In genomic region chr5:163357636-163358035, GRCh38 we compare ENCODE assay signal across 22 cellular contexts.
DNase-seq lines count a peak whose midpoint lies in the region; ATAC-seq, FAIRE-seq and TF ChIP-seq lines count a peak whose summit lies in the region.
"Had no signal": no experiment of that assay in that cellular context is flagged by ENCODE, and none has a peak within 500 bp of the region (broad histone marks: within the 10 kb centered on the region; RNA-seq: fewer than 3 reads in every experiment).

No MANE protein-coding gene starts in this region.

- WGBS in gastroesophageal sphincter (ENCODE audit: low coverage in 1 of 2), 2 donors = 46 to 80% methylated on average over 1 to 2 of the region's 2 CpGs

- ATAC-seq in DND-41 (ENCODE audit: insufficient read depth, low read depth) (peak; percentile 90), gastroesophageal sphincter (no peak)
- ATAC-seq: A549; CD8-positive, alpha-beta T cell; GM12878 had no signal

- H3K79me2 ChIP-seq in DND-41 (ENCODE audit: insufficient read depth, low read length) = no peaks in the 10 kb centered on the region
- no peaks in the 10 kb centered on the region for H3K79me2 ChIP-seq in MM.1S (ENCODE audit: low read length)

- no peak overlapping the region for H2AFZ ChIP-seq in DND-41 (ENCODE audit: low read depth, low read length)
- no peak overlapping the region for H2AFZ ChIP-seq in MM.1S (ENCODE audit: low read length)

- H3K9me2 ChIP-seq in MM.1S (replicated peaks; ENCODE audit: insufficient read depth, low read length) = no peaks in the 10 kb centered on the region

- H3F3A ChIP-seq in MM.1S (ENCODE audit: insufficient read depth, low read length) = peaks cover 5% of the 10 kb centered on the region; the same call in 1 of the 2 replicates

- DNase-seq in DND-41 = peak; percentile 48
- DNase-seq in MM.1S = peak; percentile 74
- peak; percentile 60 for DNase-seq in RPMI8226
- DNase-seq in renal cortical epithelial cell (ENCODE audit: low read depth) = peak; percentile 16
- DNase-seq in NCI-H1436 (lab: John Stamatoyannopoulos, UW) = no peak
- no peak for DNase-seq in GM12892 (ENCODE audit: insufficient read length)
- DNase-seq: AML-193; Caco-2; Calu3; CD4-positive, alpha-beta T cell; CD8-positive, alpha-beta T cell; DMS79 treated with DMSO at 0.1 percent for 48 hours; EL; GDM1 had no signal

- no peaks in the 10 kb centered on the region for H3K27me3 ChIP-seq in DND-41 (ENCODE audit: insufficient read depth, low read length, poor library complexity)
- no peaks in the 10 kb centered on the region for H3K27me3 ChIP-seq in MM.1S (replicated peaks; ENCODE audit: insufficient read depth, low read length)
- H3K27me3 ChIP-seq in gastroesophageal sphincter = no peaks in the 10 kb centered on the region
- H3K27me3 ChIP-seq: BLaER1 treated with 17β-estradiol and CSF1 and Interleukin-3, amounts not matched to agents 10 nM and 100 nM had no signal

- H3K4me3 ChIP-seq in DND-41 (ENCODE audit: low read depth in 1 of 2, low read length in 2 of 2) (no peak overlapping the region), MM.1S (ENCODE audit: low read length) (no peak overlapping the region), gastroesophageal sphincter (no peak overlapping the region)
- H3K4me3 ChIP-seq: A549; BLaER1 treated with 17β-estradiol and CSF1 and Interleukin-3, amounts not matched to agents 10 nM and 100 nM; GM12878 had no signal

- no peak overlapping the region for H3K4me2 ChIP-seq in DND-41 (ENCODE audit: insufficient read depth, low read length)
- H3K4me2 ChIP-seq in MM.1S (ENCODE audit: low read depth, low read length) = peak overlapping the region; percentile 36; the same call in 1 of the 2 replicates
- H3K4me2 ChIP-seq: A549; BLaER1 treated with 17β-estradiol and CSF1 and Interleukin-3, amounts not matched to agents 10 nM and 100 nM had no signal

- no peak for FAIRE-seq in GM12892 (lab: Jason Lieb, UNC)
- FAIRE-seq: A549, D721Med, GM12878, GM19239 had no signal

- H3K27ac ChIP-seq in DND-41 (ENCODE audit: low read length) (peak overlapping the region; percentile 32), MM.1S (ENCODE audit: low read length) (peak overlapping the region; percentile 56; the same call in 1 of the 2 replicates), gastroesophageal sphincter (no peak overlapping the region)
- H3K27ac ChIP-seq: 22Rv1; A549; BLaER1 treated with 17β-estradiol and CSF1 and Interleukin-3, amounts not matched to agents 10 nM and 100 nM; C4-2B had no signal

- TF ChIP-seq POLR2A in gastroesophageal sphincter (IDR thresholded peaks at IDR 0.05) = no peak
- no peak for TF ChIP-seq POLR2A in GM12892 (IDR thresholded peaks at IDR 0.05; ENCODE audit: low read depth, low read length)

- no peaks in the 10 kb centered on the region for H3K36me3 ChIP-seq in DND-41 (ENCODE audit: insufficient read depth, low read length)
- no peaks in the 10 kb centered on the region for H3K36me3 ChIP-seq in MM.1S (replicated peaks; ENCODE audit: insufficient read depth, low read length)
- H3K36me3 ChIP-seq in gastroesophageal sphincter = no peaks in the 10 kb centered on the region
- H3K36me3 ChIP-seq: BLaER1 treated with 17β-estradiol and CSF1 and Interleukin-3, amounts not matched to agents 10 nM and 100 nM had no signal

- TF ChIP-seq EP300 in gastroesophageal sphincter (IDR thresholded peaks at IDR 0.05) = no peak

- no peak for TF ChIP-seq CTCF in DND-41 (IDR thresholded peaks at IDR 0.05; ENCODE audit: borderline replicate concordance, extremely low read depth, low read length, poor library complexity, severe bottlenecking)
- TF ChIP-seq CTCF in MM.1S (IDR thresholded peaks at IDR 0.05; ENCODE audit: low read length) = no peak
- TF ChIP-seq CTCF in gastroesophageal sphincter (IDR thresholded peaks at IDR 0.05) = no peak

- H4K20me1 ChIP-seq in DND-41 (ENCODE audit: insufficient read depth, low read length) = no peaks in the 10 kb centered on the region
- H4K20me1 ChIP-seq in MM.1S (ENCODE audit: insufficient read depth, low read length) = no peaks in the 10 kb centered on the region
- H4K20me1 ChIP-seq: BLaER1 treated with 17β-estradiol and CSF1 and Interleukin-3, amounts not matched to agents 10 nM and 100 nM had no signal

- H3K9me3 ChIP-seq in DND-41 (ENCODE audit: insufficient read depth, low read length, severe bottlenecking) (no peaks in the 10 kb centered on the region), MM.1S (replicated peaks; ENCODE audit: insufficient read depth, low read length) (no peaks in the 10 kb centered on the region), gastroesophageal sphincter (no peaks in the 10 kb centered on the region)
- H3K9me3 ChIP-seq: A549, Caco-2 had no signal

- H3K9ac ChIP-seq in DND-41 (ENCODE audit: low read depth, low read length) (no peak overlapping the region), MM.1S (ENCODE audit: low read length) (no peak overlapping the region)
- H3K9ac ChIP-seq: BLaER1 treated with 17β-estradiol and CSF1 and Interleukin-3, amounts not matched to agents 10 nM and 100 nM had no signal

- H3K4me1 ChIP-seq in DND-41 (ENCODE audit: insufficient read depth, low read length) = peaks cover 18% of the 10 kb centered on the region
- H3K4me1 ChIP-seq in MM.1S (ENCODE audit: low read length) = peaks cover 29% of the 10 kb centered on the region
- no peaks in the 10 kb centered on the region for H3K4me1 ChIP-seq in gastroesophageal sphincter

Comparison
In these comparisons a context has a peak if more than half of its experiments do, and no peak if none do; other contexts are left out.
1. DNase-seq: peak in DND-41 (single experiment), MM.1S (single experiment), RPMI8226 (single experiment) and renal cortical epithelial cell (single experiment); none in NCI-H1436 (single experiment) and GM12892 (single experiment).
2. H3K27ac ChIP-seq: peak in DND-41 (single experiment) and MM.1S (single experiment); none in gastroesophageal sphincter (0 of 4).